In genomic region chr1:37533317-37534093, GRCh38 we compare ENCODE assay signal across 2 cellular contexts.
TF ChIP-seq lines count a peak whose summit lies in the region.

No MANE protein-coding gene starts in this region.

TF ChIP-seq in A549, 52 proteins besides CTCF, POLR2A, EP300 and RAD21:
- TF ChIP-seq CHD4 (IDR thresholded peaks at IDR 0.05; ENCODE audit: borderline replicate concordance) (no peak), HDAC2 (IDR thresholded peaks at IDR 0.05) (no peak), TFCP2L1 (CRISPR knock-in tag; IDR thresholded peaks at IDR 0.05) (no peak), ZNF302 (CRISPR knock-in tag; IDR thresholded peaks at IDR 0.05) (no peak), EHF (CRISPR knock-in tag; IDR thresholded peaks at IDR 0.05) (no peak), MAX (IDR thresholded peaks at IDR 0.05) (no peak), HES2 (IDR thresholded peaks at IDR 0.05) (no peak), NPAS2 (CRISPR knock-in tag; IDR thresholded peaks at IDR 0.05; ENCODE audit: borderline replicate concordance) (no peak), RARB (CRISPR knock-in tag; IDR thresholded peaks at IDR 0.05) (no peak), RNF2 (IDR thresholded peaks at IDR 0.05; ENCODE audit: borderline replicate concordance, low read depth) (no peak), CBX8 (IDR thresholded peaks at IDR 0.05) (no peak), ATOH8 (CRISPR knock-in tag; IDR thresholded peaks at IDR 0.05; ENCODE audit: low read depth) (no peak)

TF ChIP-seq in GM12891, 5 proteins besides CTCF, POLR2A, EP300 and RAD21:
- no peak for TF ChIP-seq PAX5 (IDR thresholded peaks at IDR 0.05; ENCODE audit: insufficient read depth, low read length, severe bottlenecking)
- no peak for TF ChIP-seq POLR2AphosphoS5 (IDR thresholded peaks at IDR 0.05; ENCODE audit: low read depth, low read length)
- TF ChIP-seq POU2F2 (IDR thresholded peaks at IDR 0.05; ENCODE audit: low read depth, low read length) = no peak
- no peak for TF ChIP-seq SPI1 (IDR thresholded peaks at IDR 0.05; ENCODE audit: low read depth, low read length)
- no peak for TF ChIP-seq TAF1 (IDR thresholded peaks at IDR 0.05; ENCODE audit: low read depth, low read length)
